ENCODE assay signal across 7 cellular contexts in the genomic region with DNA sequence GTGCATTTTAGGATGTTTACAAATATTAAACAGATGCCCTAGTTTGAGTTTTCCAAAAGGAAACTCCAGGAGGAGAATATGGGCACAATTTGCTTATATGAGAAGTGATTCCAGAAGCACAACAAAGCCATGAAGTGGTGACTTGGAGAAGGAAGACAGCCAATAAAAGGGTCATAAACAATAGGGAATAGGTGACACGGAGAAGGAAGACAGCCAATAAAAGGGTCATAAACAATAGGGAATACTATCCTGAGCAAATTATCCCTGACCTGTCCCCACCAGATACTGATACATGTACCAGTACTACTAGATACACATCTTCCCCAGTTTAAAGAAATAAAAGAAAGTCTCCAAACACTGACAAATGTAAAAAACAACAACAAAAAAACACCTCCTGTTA.
"Had no signal": no experiment of that assay in that cellular context is flagged by ENCODE, and none has a peak within 500 bp of the region (broad histone marks: within the 10 kb centered on the region; RNA-seq: fewer than 3 reads in every experiment).

No MANE protein-coding gene starts in this region.

- ATAC-seq: HCT116, K562 had no signal

- DNase-seq: GM23248, GOT3, H7, IMR-90, KG1 had no signal
